1 cellular context compared by ENCODE assay signal in genomic region chr20:61761453-61762207, GRCh38.
TF ChIP-seq lines count a peak whose summit lies in the region.

No MANE protein-coding gene starts in this region.

TF ChIP-seq in SK-N-SH treated with all-trans-retinoic acid at 6 μM for 48 hours, 23 proteins besides CTCF, POLR2A, EP300 and RAD21 (continued from another document):
- TF ChIP-seq ZNF70 (CRISPR knock-in tag; IDR thresholded peaks at IDR 0.05) (no peak), CSDC2 (CRISPR knock-in tag; IDR thresholded peaks at IDR 0.05) (no peak), TCF4 (CRISPR knock-in tag; IDR thresholded peaks at IDR 0.05; ENCODE audit: borderline replicate concordance) (no peak), ISL1 (CRISPR knock-in tag; IDR thresholded peaks at IDR 0.05) (no peak), ZC3H10 (CRISPR knock-in tag; IDR thresholded peaks at IDR 0.05) (no peak), RARB (CRISPR knock-in tag; IDR thresholded peaks at IDR 0.05) (no peak), ZFP3 (CRISPR knock-in tag; IDR thresholded peaks at IDR 0.05) (no peak), PATZ1 (CRISPR knock-in tag; IDR thresholded peaks at IDR 0.05; ENCODE audit: borderline replicate concordance) (no peak)
- TF ChIP-seq, protein P1, sequence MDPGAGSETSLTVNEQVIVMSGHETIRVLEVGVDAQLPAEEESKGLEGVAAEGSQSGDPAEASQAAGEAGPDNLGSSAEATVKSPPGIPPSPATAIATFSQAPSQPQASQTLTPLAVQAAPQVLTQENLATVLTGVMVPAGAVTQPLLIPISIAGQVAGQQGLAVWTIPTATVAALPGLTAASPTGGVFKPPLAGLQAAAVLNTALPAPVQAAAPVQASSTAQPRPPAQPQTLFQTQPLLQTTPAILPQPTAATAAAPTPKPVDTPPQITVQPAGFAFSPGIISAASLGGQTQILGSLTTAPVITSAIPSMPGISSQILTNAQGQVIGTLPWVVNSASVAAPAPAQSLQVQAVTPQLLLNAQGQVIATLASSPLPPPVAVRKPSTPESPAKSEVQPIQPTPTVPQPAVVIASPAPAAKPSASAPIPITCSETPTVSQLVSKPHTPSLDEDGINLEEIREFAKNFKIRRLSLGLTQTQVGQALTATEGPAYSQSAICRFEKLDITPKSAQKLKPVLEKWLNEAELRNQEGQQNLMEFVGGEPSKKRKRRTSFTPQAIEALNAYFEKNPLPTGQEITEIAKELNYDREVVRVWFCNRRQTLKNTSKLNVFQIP (CRISPR knock-in tag; IDR thresholded peaks at IDR 0.05; ENCODE audit: borderline replicate concordance, low read depth), result no peak
